8 cellular contexts compared by ENCODE assay signal in genomic region chr12:125065021-125065752, GRCh38. TPM values are rescaled to one million over a fixed set of nuclear protein-coding genes. Genes with fewer than 3 reads are reported as not detected.
DNase-seq lines count a peak whose midpoint lies in the region; ATAC-seq and TF ChIP-seq lines count a peak whose summit lies in the region.

AACS (plus strand) TSS chr12:125065435; CDS start chr12:125065585, 150 bp downstream.

- TF ChIP-seq CTCF in GM13977 (IDR thresholded peaks at IDR 0.05; ENCODE audit: extremely low read depth, insufficient read depth, missing control alignments) (no peak), right atrium auricular region (IDR thresholded peaks at IDR 0.05) (no peak), uterus (IDR thresholded peaks at IDR 0.05) (no peak)

- in situ Hi-C loops in GM13977 (cut with MboI; ENCODE audit: low pct_unique_long_range_greater_than_20kb, low sequenced_read_pairs, unreplicated experiment) = no loop called here

- H3K4me3 ChIP-seq in right atrium auricular region (peak within 1 kb of the TSS; percentile 75 to 90), uterus (peak within 1 kb of the TSS; percentile 41 to 86)

- H3K27ac Mint-ChIP-seq in T-helper 17 cell = peak within 1 kb of the TSS; percentile 51

- H3K27me3 ChIP-seq in right atrium auricular region (no peaks in the 10 kb centered on the region), uterus (no peaks in the 10 kb centered on the region)

- peak; percentile 10 to 69 for TF ChIP-seq POLR2A in uterus (IDR thresholded peaks at IDR 0.05)

- H3K27ac ChIP-seq in right atrium auricular region (peak within 1 kb of the TSS; percentile 70 to 81), uterus (peak within 1 kb of the TSS in 1 of 2 donors; percentile 76)

- peak; percentile 92 for ATAC-seq in HG02623 (IDR thresholded peaks at IDR 0.05; ENCODE audit: unreplicated experiment)
- peak; percentile 99 for ATAC-seq in T-helper 17 cell

- H3K4me1 ChIP-seq in right atrium auricular region (peaks cover 0 to 35% of the 10 kb centered on the region in 2 donors), uterus (peaks cover 0 to 6% of the 10 kb centered on the region in 2 donors)

- intact Hi-C loops in uterus (cut with DNase I; ENCODE audit: low total_unique reads) = no loop called here

- peak; percentile 98 for DNase-seq in GM13977 (ENCODE audit: low spot score)
- DNase-seq in NCI-H1092 treated with DMSO at 0.1 percent for 48 hours (lab: John Stamatoyannopoulos, UW) = peak; percentile 83
- DNase-seq in T-helper 17 cell = peak; percentile 53 to 77 (median 75)
- DNase-seq in amygdala (lab: John Stamatoyannopoulos, UW) = peak in 52 of 56 donors; percentile 23 to 81 (median 64)
- peak; percentile 69 for DNase-seq in right atrium auricular region (ENCODE audit: low spot score)
- DNase-seq in putamen (ENCODE audit: low spot score) = peak; percentile 79
- peak; percentile 70 to 75 for DNase-seq in uterus

- H3K36me3 Mint-ChIP-seq in T-helper 17 cell (ENCODE audit: low read depth) = no peaks in the 10 kb centered on the region

- peaks cover 21% of the 10 kb centered on the region for H3K27me3 Mint-ChIP-seq in T-helper 17 cell

- peak within 1 kb of the TSS; percentile 88 for H3K4me3 Mint-ChIP-seq in T-helper 17 cell

- H3K9me3 ChIP-seq in T-helper 17 cell (ENCODE audit: control insufficient read depth, low read length, poor library complexity, severe bottlenecking) = no peaks in the 10 kb centered on the region
- H3K9me3 ChIP-seq in right atrium auricular region = no peaks in the 10 kb centered on the region
- no peaks in the 10 kb centered on the region for H3K9me3 ChIP-seq in uterus

- H3K36me3 ChIP-seq in right atrium auricular region (no peaks in the 10 kb centered on the region), uterus (no peaks in the 10 kb centered on the region)

- H3K4me1 Mint-ChIP-seq in T-helper 17 cell = peaks cover 18% of the 10 kb centered on the region

RNA-seq across cellular contexts. Expression of gene AACS, which starts in this region (rescaled TPM):
- total RNA-seq in T-helper 17 cell = 1 to 10 TPM; 7.9 to 9.4 TPM
- 10 to 100 TPM in 1 of 2 donors, 1 to 10 TPM in 1; 7.4 to 11.7 TPM for total RNA-seq in right atrium auricular region
- 10 to 100 TPM in 3 of 4 donors, 1 to 10 TPM in 1; 7.6 to 22.3 (median 20.0) TPM for total RNA-seq in uterus
